Comparison of ENCODE assay signal across 34 cellular contexts in genomic region chr1:24331961-24332673, GRCh38. TPM values are rescaled to one million over a fixed set of nuclear protein-coding genes. Genes with fewer than 3 reads are reported as not detected.
"Had no signal": no experiment of that assay in that cellular context is flagged by ENCODE, and none has a peak within 500 bp of the region (broad histone marks: within the 10 kb centered on the region; RNA-seq: fewer than 3 reads in every experiment).

No MANE protein-coding gene starts in this region.

- H3K4me3 ChIP-seq: esophagus squamous epithelium, gastroesophageal sphincter, heart right ventricle had no signal

- H3K4me1 Mint-ChIP-seq: activated B cell treated with CpG ODN at 0.5 μM for 24 hours; activated T-helper 17 cell treated with anti-CD3 and anti-CD28 coated beads, Interleukin-2, amount 50 U/mL, for 72 hours had no signal

- H3K9me3 ChIP-seq: esophagus squamous epithelium, gastroesophageal sphincter, heart right ventricle had no signal

- H3K36me3 ChIP-seq: brain microvascular endothelial cell, gastroesophageal sphincter, heart right ventricle, WERI-Rb-1 had no signal

- H3K9me3 Mint-ChIP-seq: activated B cell treated with CpG ODN at 0.5 μM for 24 hours; activated CD8-positive, alpha-beta T cell treated with anti-CD3 and anti-CD28 coated beads for 36 hours; activated T-cell treated with anti-CD3 and anti-CD28 coated beads, Interleukin-2, amount 50 U/mL, for 4 hours; activated T-helper 17 cell treated with anti-CD3 and anti-CD28 coated beads, Interleukin-2, amount 50 U/mL, for 72 hours; central memory CD8-positive, alpha-beta T cell; T-helper 2 cell treated with Interferon-gamma antibody and Interleukin-4, amounts not matched to agents 5 μg/mL and 100 μg/mL, for 36 hours had no signal

- H3K27ac ChIP-seq: brain microvascular endothelial cell, epithelial cell of prostate, esophagus squamous epithelium, gastroesophageal sphincter, heart right ventricle, WERI-Rb-1 had no signal

- H3K27ac Mint-ChIP-seq: activated B cell treated with CpG ODN at 0.5 μM for 24 hours; activated CD8-positive, alpha-beta T cell treated with anti-CD3 and anti-CD28 coated beads for 36 hours; activated naive CD8-positive, alpha-beta T cell; activated T-helper 17 cell treated with anti-CD3 and anti-CD28 coated beads, Interleukin-2, amount 50 U/mL, for 72 hours; T-helper 17 cell; T-helper 2 cell treated with Interferon-gamma antibody and Interleukin-4, amounts not matched to agents 5 μg/mL and 100 μg/mL, for 36 hours had no signal

- H3K36me3 Mint-ChIP-seq: activated naive CD8-positive, alpha-beta T cell had no signal

- H3K4me3 Mint-ChIP-seq: activated B cell treated with CpG ODN at 0.5 μM for 24 hours; activated CD8-positive, alpha-beta T cell treated with anti-CD3 and anti-CD28 coated beads for 36 hours; activated naive CD8-positive, alpha-beta T cell; activated T-cell treated with anti-CD3 and anti-CD28 coated beads, Interleukin-2, amount 50 U/mL, for 4 hours; activated T-helper 17 cell treated with anti-CD3 and anti-CD28 coated beads, Interleukin-2, amount 50 U/mL, for 72 hours; central memory CD8-positive, alpha-beta T cell; T-helper 17 cell; T-helper 2 cell treated with Interferon-gamma antibody and Interleukin-4, amounts not matched to agents 5 μg/mL and 100 μg/mL, for 36 hours had no signal

- H3K27me3 ChIP-seq: esophagus squamous epithelium, gastroesophageal sphincter had no signal

- H3K27me3 Mint-ChIP-seq: activated T-helper 17 cell treated with anti-CD3 and anti-CD28 coated beads, Interleukin-2, amount 50 U/mL, for 72 hours; central memory CD8-positive, alpha-beta T cell had no signal

- DNase-seq: activated B cell treated with CpG ODN at 0.5 μM for 24 hours; activated CD4-positive, alpha-beta T cell treated with anti-CD3 and anti-CD28 coated beads for 48 hours; activated CD4-positive, alpha-beta T cell treated with anti-CD3 and anti-CD28 coated beads, Interleukin-2, amount 50 U/mL, for 1 hour; activated CD4-positive, alpha-beta T cell treated with anti-CD3 and anti-CD28 coated beads, Interleukin-2, amount 50 U/mL, for 48 hours; activated CD8-positive, alpha-beta memory T cell treated with anti-CD3 and anti-CD28 coated beads for 24 hours; activated CD8-positive, alpha-beta T cell treated with anti-CD3 and anti-CD28 coated beads for 36 hours; activated effector memory CD4-positive, alpha-beta T cell treated with Interleukin-2 at 50 U/mL for 16 hours; activated gamma-delta T cell treated with Interleukin-2 at 50 U/mL for 16 hours; activated naive CD4-positive, alpha-beta T cell treated with anti-CD3 and anti-CD28 coated beads, Interleukin-2, amount 50 U/mL, for 16 hours; activated naive CD4-positive, alpha-beta T cell treated with Interleukin-2 at 50 U/mL for 16 hours; activated T-cell treated with anti-CD3 and anti-CD28 coated beads, Interleukin-2, amount 50 U/mL, for 4 hours; amniotic stem cell; anterior cingulate cortex; brain microvascular endothelial cell; cortex of kidney; dermis blood vessel endothelial cell; effector CD4-positive, alpha-beta T cell; esophagus squamous epithelium; foreskin melanocyte; heart right ventricle; T-helper 17 cell; T1000; WERI-Rb-1 had no signal

- H3K4me1 ChIP-seq: gastroesophageal sphincter had no signal

RNA-seq across cellular contexts. Expression of gene GRHL3, which starts 13.0 kb away (rescaled TPM):
- total RNA-seq: activated CD8-positive, alpha-beta T cell treated with anti-CD3 and anti-CD28 coated beads for 36 hours; activated T-cell treated with anti-CD3 and anti-CD28 coated beads, Interleukin-2, amount 50 U/mL, for 4 hours; activated T-helper 17 cell treated with anti-CD3 and anti-CD28 coated beads, Interleukin-2, amount 50 U/mL, for 72 hours; cardiac septum; dermis blood vessel endothelial cell; endothelial cell of umbilical vein; fibroblast of lung; fibroblast of villous mesenchyme; glomerular endothelial cell; heart right ventricle; T-helper 17 cell had no signal
- polyA plus RNA-seq: endothelial cell of umbilical vein had no signal
